Comparison of ENCODE assay signal across 7 cellular contexts in genomic region chrX:108224727-108225455, GRCh38.
DNase-seq lines count a peak whose midpoint lies in the region; ATAC-seq and FAIRE-seq lines count a peak whose summit lies in the region.

No MANE protein-coding gene starts in this region.

- FAIRE-seq in islet of Langerhans (lab: Jason Lieb, UNC), result peak; percentile 93

- DNase-seq in ELF-1 (ENCODE audit: low read depth, low spot score) (peak; percentile 47), NCI-H1694 (lab: John Stamatoyannopoulos, UW) (peak; percentile 68), amniotic epithelial cell (ENCODE audit: low read depth) (peak; percentile 22), GF-D8 (lab: John Stamatoyannopoulos, UW) (no peak), OCI-M2 (lab: John Stamatoyannopoulos, UW; ENCODE audit: unreplicated experiment) (no peak)

- peak; percentile 75 for ATAC-seq in GM21576 (IDR thresholded peaks at IDR 0.05; ENCODE audit: unreplicated experiment)

Comparison
In these comparisons a context has a peak if more than half of its experiments do, and no peak if none do; other contexts are left out.
1. DNase-seq: peak in ELF-1 (single experiment), NCI-H1694 (single experiment) and amniotic epithelial cell (single experiment); none in GF-D8 (single experiment) and OCI-M2 (single experiment).